ENCODE assay signal across 1 cellular context in genomic region chr9:35713578-35713977, GRCh38.
TF ChIP-seq lines count a peak whose summit lies in the region.

No MANE protein-coding gene starts in this region.

TF ChIP-seq in K562, 482 proteins besides CTCF, POLR2A, EP300 and RAD21:
- TF ChIP-seq, protein P1, sequence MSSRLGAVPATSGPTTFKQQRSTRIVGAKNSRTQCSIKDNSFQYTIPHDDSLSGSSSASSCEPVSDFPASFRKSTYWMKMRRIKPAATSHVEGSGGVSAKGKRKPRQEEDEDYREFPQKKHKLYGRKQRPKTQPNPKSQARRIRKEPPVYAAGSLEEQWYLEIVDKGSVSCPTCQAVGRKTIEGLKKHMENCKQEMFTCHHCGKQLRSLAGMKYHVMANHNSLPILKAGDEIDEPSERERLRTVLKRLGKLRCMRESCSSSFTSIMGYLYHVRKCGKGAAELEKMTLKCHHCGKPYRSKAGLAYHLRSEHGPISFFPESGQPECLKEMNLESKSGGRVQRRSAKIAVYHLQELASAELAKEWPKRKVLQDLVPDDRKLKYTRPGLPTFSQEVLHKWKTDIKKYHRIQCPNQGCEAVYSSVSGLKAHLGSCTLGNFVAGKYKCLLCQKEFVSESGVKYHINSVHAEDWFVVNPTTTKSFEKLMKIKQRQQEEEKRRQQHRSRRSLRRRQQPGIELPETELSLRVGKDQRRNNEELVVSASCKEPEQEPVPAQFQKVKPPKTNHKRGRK (tag; IDR thresholded peaks at IDR 0.05), result peak; percentile 65; the same call in 1 of the 2 replicates
- no peak for TF ChIP-seq CHD2 (IDR thresholded peaks at IDR 0.05; ENCODE audit: low read depth, low read length)
- TF ChIP-seq CREBBP (IDR thresholded peaks at IDR 0.05; ENCODE audit: low read depth, low read length), result no peak
